In the genomic region with DNA sequence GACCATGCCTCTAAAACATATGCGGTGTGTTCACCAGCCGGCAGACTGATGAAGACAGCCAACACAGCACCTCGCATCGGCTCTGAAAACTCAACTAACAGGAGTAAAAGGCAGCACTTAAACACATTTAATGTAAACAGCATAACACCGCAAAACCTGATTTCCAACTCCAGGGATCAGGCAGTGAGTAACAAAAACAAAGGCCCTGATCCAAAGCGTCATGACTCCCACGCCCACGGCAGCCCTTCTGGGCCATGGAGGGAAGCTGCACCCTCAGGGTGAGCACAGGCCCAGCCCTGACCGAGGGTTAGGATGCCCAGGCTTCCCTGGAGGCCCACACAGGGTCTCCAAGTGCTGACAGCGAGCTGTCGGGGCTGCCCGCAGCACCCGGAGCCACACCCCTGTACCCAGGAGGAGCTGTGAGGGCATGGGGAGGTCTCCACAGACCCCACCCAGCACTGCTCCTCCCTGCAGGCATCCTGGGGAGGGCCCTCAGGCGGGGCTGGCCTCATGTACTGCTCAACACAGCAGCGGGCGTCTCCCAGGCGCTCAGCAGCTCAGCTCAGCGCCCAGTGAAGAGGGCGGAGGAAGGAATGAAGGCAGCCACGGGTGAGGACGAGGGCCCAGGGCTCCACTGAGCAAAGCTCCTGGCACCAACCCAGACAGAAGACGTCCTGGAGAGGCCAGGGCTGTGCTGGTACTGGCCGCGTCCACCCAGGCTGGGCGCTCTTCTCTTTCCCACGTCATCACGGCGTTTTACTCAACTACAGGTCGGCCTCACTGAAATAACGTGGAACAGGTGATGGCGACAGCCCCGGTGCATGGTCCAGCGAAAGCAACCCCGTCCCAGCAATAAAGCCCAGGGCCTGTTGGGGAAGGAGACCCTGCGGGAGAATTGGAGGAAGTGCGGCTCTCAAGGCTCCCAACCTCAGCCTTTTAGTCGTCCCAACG, we compare ENCODE assay signal across 9 cellular contexts. TPM values are rescaled to one million over a fixed set of nuclear protein-coding genes. Genes with fewer than 3 reads are reported as not detected.
DNase-seq lines count a peak whose midpoint lies in the region; ATAC-seq and TF ChIP-seq lines count a peak whose summit lies in the region.
"Had no signal": no experiment of that assay in that cellular context is flagged by ENCODE, and none has a peak within 500 bp of the region (broad histone marks: within the 10 kb centered on the region; RNA-seq: fewer than 3 reads in every experiment).

No MANE protein-coding gene starts in this region.

- peak overlapping the region; percentile 71 for H3K4me2 ChIP-seq in PC-3 (ENCODE audit: low read length)

- no peak for TF ChIP-seq CTCF in BE2C (IDR thresholded peaks at IDR 0.05; ENCODE audit: low read depth, low read length)
- no peak for TF ChIP-seq CTCF in PC-3 (conservative IDR thresholded peaks at IDR 0.05; ENCODE audit: low read depth, low read length)
- no peak for TF ChIP-seq CTCF in nephron progenitor cell (IDR thresholded peaks at IDR 0.05)

- H3K27me3 ChIP-seq in BE2C (no peaks in the 10 kb centered on the region), PC-3 (ENCODE audit: low read length) (no peaks in the 10 kb centered on the region), H7 (ENCODE audit: control insufficient read depth, insufficient read depth, low read length) (no peaks in the 10 kb centered on the region)

- intact Hi-C loops in PC-3 (cut with micrococcal nuclease) = no loop called here

- 0 out of 2 replicates have a peak overlapping the region, but pooled peaks have one; percentile 23 for H3K4me3 ChIP-seq in BE2C (ENCODE audit: low read depth, low read length)
- peak overlapping the region; percentile 28; the same call in 1 of the 2 replicates for H3K4me3 ChIP-seq in PC-3 (ENCODE audit: low read length)
- H3K4me3 ChIP-seq in H7 (ENCODE audit: insufficient read depth, low read depth, low read length) = no peak overlapping the region

- no peaks in the 10 kb centered on the region for H3K9me2 ChIP-seq in PC-3 (replicated peaks; ENCODE audit: low read length)

- H2AFZ ChIP-seq in PC-3 (ENCODE audit: low read length) = no peak overlapping the region; the same call in 1 of the 2 replicates

- H3K4me3 Mint-ChIP-seq in nephron progenitor cell = no peak overlapping the region
- H3K4me3 Mint-ChIP-seq: naive B cell had no signal

- H3K4me1 ChIP-seq in BE2C (peaks cover 10% of the 10 kb centered on the region), PC-3 (ENCODE audit: insufficient read depth, low read length) (peaks cover 15% of the 10 kb centered on the region)

- ATAC-seq in PC-3 (peak; percentile 90), HG03460 (IDR thresholded peaks at IDR 0.05; ENCODE audit: unreplicated experiment) (no peak)

- peaks cover 11% of the 10 kb centered on the region for H3K36me3 Mint-ChIP-seq in nephron progenitor cell (ENCODE audit: low read depth)

- POLR2A ChIA-PET in PC-3 (lab: Charles Lee; ENCODE audit: unreplicated experiment) = no interaction called here

- H3K36me3 ChIP-seq in BE2C (peaks cover 7% of the 10 kb centered on the region), PC-3 (ENCODE audit: low read depth, low read length) (no peaks in the 10 kb centered on the region), H7 (replicated peaks; ENCODE audit: control insufficient read depth, insufficient read depth, low read length) (no peaks in the 10 kb centered on the region; the same call in 1 of the 2 replicates)

- no TSS peak for BruUV-seq in PC-3 (replicated peaks; lab: Mats Ljungman, UMichigan)

- peaks cover 47% of the 10 kb centered on the region for H3K4me1 Mint-ChIP-seq in nephron progenitor cell

- H3F3A ChIP-seq in PC-3 (ENCODE audit: low read length, unreplicated experiment) = no peaks in the 10 kb centered on the region

- peak overlapping the region; percentile 34 for H3K27ac Mint-ChIP-seq in nephron progenitor cell

- no peaks in the 10 kb centered on the region for H3K9me3 ChIP-seq in BE2C
- H3K9me3 ChIP-seq in PC-3 (ENCODE audit: low read length) = no peaks in the 10 kb centered on the region

- peaks cover 6% of the 10 kb centered on the region for H3K9me3 Mint-ChIP-seq in nephron progenitor cell
- H3K9me3 Mint-ChIP-seq: naive B cell had no signal

- peaks cover 31% of the 10 kb centered on the region for H3K27me3 Mint-ChIP-seq in nephron progenitor cell (ENCODE audit: low read depth, poor library complexity)
- H3K27me3 Mint-ChIP-seq: naive B cell had no signal

- no peak for TF ChIP-seq POLR2A in erythroblast (IDR thresholded peaks at IDR 0.05; ENCODE audit: low read length)

- no peaks in the 10 kb centered on the region; the same call in 1 of the 2 replicates for H4K20me1 ChIP-seq in PC-3 (ENCODE audit: low read length)

- peaks cover 14% of the 10 kb centered on the region; the same call in 1 of the 2 replicates for H3K79me2 ChIP-seq in PC-3 (ENCODE audit: low read length)

- CTCF ChIA-PET in PC-3 (lab: Charles Lee) = no interaction called here

- DNase-seq in BE2C = no peak
- DNase-seq in PC-3 = peak; percentile 84
- peak; percentile 43 to 46 for DNase-seq in erythroblast (lab: John Stamatoyannopoulos, UW)
- DNase-seq in nephron progenitor cell = no peak
- no peak for DNase-seq in H7
- DNase-seq in NCI-H2107 treated with DMSO at 0.1 percent for 48 hours (lab: John Stamatoyannopoulos, UW; ENCODE audit: unreplicated experiment) = no peak
- no peak for DNase-seq in NCI-H1694 (lab: John Stamatoyannopoulos, UW)
- DNase-seq: naive B cell had no signal

- H3K27ac ChIP-seq in PC-3 (ENCODE audit: low read length) = peak overlapping the region; percentile 78

- H3K9ac ChIP-seq in PC-3 (ENCODE audit: low read length) = peak overlapping the region; percentile 36; the same call in 1 of the 2 replicates

RNA-seq across cellular contexts. Expression of a gene that starts 53.6 kb away (rescaled TPM):
- 5.1 TPM for polyA plus RNA-seq in BE2C (2012; ENCODE audit: insufficient read depth, insufficient read length, low read depth)
- total RNA-seq in PC-3 (2014; rRNA removed) = 9.1 and 9.4 TPM in 2 replicates
- total RNA-seq in H7 (2014; rRNA removed; shearing (Covaris generic)) = 15.3 and 16.5 TPM in 2 replicates

Comparison
In these comparisons a context has a peak if more than half of its experiments do, and no peak if none do; other contexts are left out.
1. DNase-seq: peak in PC-3 (single experiment) and erythroblast (2 of 2); none in BE2C (single experiment), nephron progenitor cell (single experiment), H7 (single experiment), NCI-H2107 treated with DMSO at 0.1 percent for 48 hours (single experiment) and NCI-H1694 (single experiment).